19 cellular contexts compared by ENCODE assay signal in the genomic region with DNA sequence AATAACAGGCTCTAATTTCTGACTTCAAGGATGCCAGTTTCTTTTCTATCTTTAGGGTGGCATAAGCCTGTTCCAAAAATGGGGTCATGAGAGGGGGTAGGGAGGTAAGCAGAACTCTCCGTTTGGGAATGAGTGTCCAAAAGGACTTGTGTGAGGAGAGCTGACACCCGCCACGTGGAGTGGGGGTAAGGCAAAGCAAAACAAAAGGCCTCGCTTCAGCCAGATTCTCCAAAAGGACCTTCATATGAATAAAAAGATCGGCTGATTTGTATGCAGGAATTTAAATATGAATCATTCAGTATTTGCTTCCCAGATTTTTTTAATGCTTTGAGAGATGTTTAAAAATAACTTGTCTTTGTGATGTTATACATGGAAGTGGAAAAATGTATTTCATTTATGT. TPM values are rescaled to one million over a fixed set of nuclear protein-coding genes. Genes with fewer than 3 reads are reported as not detected.
DNase-seq lines count a peak whose midpoint lies in the region; ATAC-seq, FAIRE-seq and TF ChIP-seq lines count a peak whose summit lies in the region.
"Had no signal": no experiment of that assay in that cellular context is flagged by ENCODE, and none has a peak within 500 bp of the region (broad histone marks: within the 10 kb centered on the region; RNA-seq: fewer than 3 reads in every experiment).

No MANE protein-coding gene starts in this region.

- no peaks in the 10 kb centered on the region for H3K36me3 Mint-ChIP-seq in neural progenitor cell
- H3K36me3 Mint-ChIP-seq in activated T-cell treated with anti-CD3 and anti-CD28 coated beads, Interleukin-2, amount 50 U/mL, for 4 hours (ENCODE audit: insufficient read depth): no peaks in the 10 kb centered on the region
- H3K36me3 Mint-ChIP-seq: CD14-positive monocyte had no signal

- in situ Hi-C loops in HepG2 (cut with HindIII; ENCODE audit: extremely low pct_ligation_motif_present, low pct_unique_long_range_greater_than_20kb): no loop called here
- in situ Hi-C loops in astrocyte of the cerebellum (cut with HindIII; ENCODE audit: low sequenced_read_pairs): no loop called here

- H3K4me1 ChIP-seq in HepG2 (ENCODE audit: insufficient read depth, low read length) (no peaks in the 10 kb centered on the region), right lobe of liver (no peaks in the 10 kb centered on the region), neural progenitor cell (no peaks in the 10 kb centered on the region)
- H3K4me1 ChIP-seq: SJSA1 had no signal

- H3K9ac ChIP-seq in HepG2 (ENCODE audit: insufficient read depth, low read depth, low read length) (no peak overlapping the region), neural progenitor cell (no peak overlapping the region)

- no peaks in the 10 kb centered on the region for H4K20me1 ChIP-seq in HepG2 (ENCODE audit: insufficient read depth, low read length)
- H4K20me1 ChIP-seq in neural progenitor cell (ENCODE audit: low read depth): no peaks in the 10 kb centered on the region

- H3K27ac ChIP-seq in HepG2 (ENCODE audit: extremely low read length, insufficient read depth, low read length) (no peak overlapping the region), right lobe of liver (no peak overlapping the region), neural progenitor cell (no peak overlapping the region)
- H3K27ac ChIP-seq: 22Rv1, SJSA1 had no signal

- TF ChIP-seq CTCF in HepG2 (CRISPR knock-in tag; IDR thresholded peaks at IDR 0.05) (no peak), right lobe of liver (IDR thresholded peaks at IDR 0.05) (no peak), astrocyte of the cerebellum (IDR thresholded peaks at IDR 0.05; ENCODE audit: low read depth, low read length, missing control alignments) (no peak), neural progenitor cell (IDR thresholded peaks at IDR 0.05) (no peak)

- H3K27me3 ChIP-seq in HepG2 (ENCODE audit: control insufficient read depth in 1 of 2, insufficient read depth in 2 of 2, low read length in 2 of 2) (no peaks in the 10 kb centered on the region), right lobe of liver (no peaks in the 10 kb centered on the region), neural progenitor cell (no peaks in the 10 kb centered on the region)
- H3K27me3 ChIP-seq: SJSA1 had no signal

- no peak for TF ChIP-seq RAD21 in HepG2 (CRISPR knock-in tag; IDR thresholded peaks at IDR 0.05)

- TF ChIP-seq EP300 in HepG2 (IDR thresholded peaks at IDR 0.05; ENCODE audit: low read depth in 2 of 2, low read length in 2 of 2) (no peak), HepG2 (CRISPR knock-in tag; IDR thresholded peaks at IDR 0.05; ENCODE audit: borderline replicate concordance) (no peak)

- H3K79me2 ChIP-seq in HepG2 (ENCODE audit: insufficient read depth, low read length) (no peaks in the 10 kb centered on the region), neural progenitor cell (ENCODE audit: low read depth) (no peaks in the 10 kb centered on the region)

- H3K36me3 ChIP-seq in HepG2 (replicated peaks in 1 of 2; ENCODE audit: control insufficient read depth in 1 of 2, insufficient read depth in 2 of 2, low read length in 2 of 2) (no peaks in the 10 kb centered on the region), right lobe of liver (no peaks in the 10 kb centered on the region), neural progenitor cell (no peaks in the 10 kb centered on the region)
- H3K36me3 ChIP-seq: SJSA1 had no signal

- ATAC-seq in HepG2 (no peak), right lobe of liver (no peak)
- no peak for ATAC-seq in activated T-cell treated with anti-CD3 and anti-CD28 coated beads, Interleukin-2, amount 50 U/mL, for 4 hours
- ATAC-seq: HCT116 had no signal

- H3K4me3 Mint-ChIP-seq in neural progenitor cell: no peak overlapping the region
- H3K4me3 Mint-ChIP-seq in activated T-cell treated with anti-CD3 and anti-CD28 coated beads, Interleukin-2, amount 50 U/mL, for 4 hours: no peak overlapping the region
- H3K4me3 Mint-ChIP-seq: CD14-positive monocyte had no signal

- no peaks in the 10 kb centered on the region for H3K9me3 ChIP-seq in HepG2 (ENCODE audit: low read length)
- H3K9me3 ChIP-seq in right lobe of liver: no peaks in the 10 kb centered on the region
- H3K9me3 ChIP-seq in neural progenitor cell (ENCODE audit: low read depth): peaks cover 6% of the 10 kb centered on the region
- H3K9me3 ChIP-seq: SJSA1 had no signal

- BruUV-seq in HepG2 (replicated peaks; lab: Mats Ljungman, UMichigan): no TSS peak

- FAIRE-seq in HepG2 (lab: Jason Lieb, UNC): no peak

- H3K27ac Mint-ChIP-seq in neural progenitor cell: no peak overlapping the region
- H3K27ac Mint-ChIP-seq: CD14-positive monocyte had no signal

- H3F3A ChIP-seq in neural progenitor cell (ENCODE audit: low read depth): no peaks in the 10 kb centered on the region

- intact Hi-C loops in HepG2 (cut with micrococcal nuclease; ENCODE audit: unreplicated experiment): no loop called here
- intact Hi-C loops in right lobe of liver (cut with DNase I): no loop called here

- TF ChIP-seq POLR2A in HepG2 (IDR thresholded peaks at IDR 0.05; ENCODE audit: insufficient read depth in 1 of 2, low read depth in 2 of 2, low read length in 2 of 2): no peak
- TF ChIP-seq POLR2A in right lobe of liver (IDR thresholded peaks at IDR 0.05): no peak

- no peak for DNase-seq in HepG2 (ENCODE audit: low spot score)
- DNase-seq in right lobe of liver: no peak
- peak; percentile 19 for DNase-seq in astrocyte of the cerebellum (ENCODE audit: low read depth)
- DNase-seq in neural progenitor cell (ENCODE audit: low spot score): no peak
- no peak for DNase-seq in NCI-H1694 treated with DMSO at 0.1 percent for 48 hours (lab: John Stamatoyannopoulos, UW)
- no peak for DNase-seq in NCI-H2227 (lab: John Stamatoyannopoulos, UW; ENCODE audit: unreplicated experiment)
- DNase-seq in OCI-M1 (lab: John Stamatoyannopoulos, UW): no peak
- DNase-seq in activated T-cell treated with anti-CD3 and anti-CD28 coated beads, Interleukin-2, amount 50 U/mL, for 4 hours: no peak
- DNase-seq: DMS79 treated with DMSO at 0.1 percent for 48 hours, KG1, MV-4-11, NCI-H1417, NCI-H187 treated with DMSO at 0.1 percent for 48 hours, NCI-H226, NCI-H526 had no signal

- no peak overlapping the region for H3K4me2 ChIP-seq in HepG2 (ENCODE audit: low read depth, low read length)
- H3K4me2 ChIP-seq in neural progenitor cell: no peak overlapping the region

- H2AFZ ChIP-seq in HepG2 (ENCODE audit: low read length) (peak overlapping the region; percentile 5), neural progenitor cell (replicated peaks) (peak overlapping the region; percentile 57)

- POLR2A ChIA-PET in HepG2 (lab: Yijun Ruan, JAX): no interaction called here

- H3K4me1 Mint-ChIP-seq in neural progenitor cell: no peaks in the 10 kb centered on the region
- no peaks in the 10 kb centered on the region for H3K4me1 Mint-ChIP-seq in activated T-cell treated with anti-CD3 and anti-CD28 coated beads, Interleukin-2, amount 50 U/mL, for 4 hours (ENCODE audit: low read depth)
- H3K4me1 Mint-ChIP-seq: CD14-positive monocyte had no signal

- H3K9me3 Mint-ChIP-seq in neural progenitor cell: peaks cover 7% of the 10 kb centered on the region
- H3K9me3 Mint-ChIP-seq in activated T-cell treated with anti-CD3 and anti-CD28 coated beads, Interleukin-2, amount 50 U/mL, for 4 hours: peaks cover 7% of the 10 kb centered on the region

- no peaks in the 10 kb centered on the region for H3K27me3 Mint-ChIP-seq in neural progenitor cell (ENCODE audit: insufficient read depth, low read depth)
- H3K27me3 Mint-ChIP-seq in activated T-cell treated with anti-CD3 and anti-CD28 coated beads, Interleukin-2, amount 50 U/mL, for 4 hours (ENCODE audit: low read depth): no peaks in the 10 kb centered on the region

- H3K4me3 ChIP-seq in HepG2 (replicated peaks in 1 of 3; ENCODE audit: insufficient read depth in 1 of 3, low read depth in 2 of 3, low read length in 3 of 3) (no peak overlapping the region), right lobe of liver (no peak overlapping the region), astrocyte of the cerebellum (ENCODE audit: low read depth, low read length) (no peak overlapping the region), neural progenitor cell (no peak overlapping the region)
- H3K4me3 ChIP-seq: SJSA1 had no signal

- CTCF ChIA-PET in HepG2 (lab: Yijun Ruan, JAX; ENCODE audit: low intra/inter-chr PET ratio, low total read pairs): no interaction called here

- 3% methylated on average over 5 of the region's 5 CpGs for WGBS in HepG2 (ENCODE audit: low lambda C conversion rate)
- WGBS in right lobe of liver (ENCODE audit: insufficient coverage, low coverage, low lambda C conversion rate, missing lambda C conversion rate): 81% methylated on average over 5 of the region's 5 CpGs

RNA-seq across cellular contexts. Expression of a gene that starts 28.7 kb away (rescaled TPM):
- total RNA-seq in HepG2 (2016; rRNA removed; fragmentation: Illumina TruSeq; extraction: Trizol) (not detected in 2 replicates), right lobe of liver (under 1 TPM in 3 of 6 experiments, not detected in 3; 0.12 to 0.19 (median 0.18) TPM), neural progenitor cell (ENCODE audit: low replicate concordance) (0.09 and 0.46 TPM in 2 replicates)
- not detected in 2 replicates for total RNA-seq in HepG2 (2016; cell fraction: cytosol; rRNA removed; fragmentation: Illumina TruSeq; extraction: Trizol; ENCODE audit: low read depth)
- not detected in 2 replicates for total RNA-seq in HepG2 (2016; cell fraction: insoluble cytoplasmic fraction; rRNA removed; fragmentation: Illumina TruSeq; extraction: Trizol)
- not detected in 2 replicates for total RNA-seq in HepG2 (2016; cell fraction: membrane; rRNA removed; fragmentation: Illumina TruSeq; extraction: Trizol)
- not detected in 2 replicates for total RNA-seq in HepG2 (2016; cell fraction: nucleus; rRNA removed; fragmentation: Illumina TruSeq; extraction: Trizol)
- polyA plus RNA-seq in HepG2 (2011; rRNA removed): not detected in 2 replicates
- polyA plus RNA-seq in HepG2 (2011; cell fraction: cytosol; rRNA removed): not detected in 2 replicates
- polyA plus RNA-seq in HepG2 (2011; cell fraction: nucleus; rRNA removed): not detected in 2 replicates
- polyA plus RNA-seq in HepG2 (2012): not detected in 2 replicates
- polyA plus RNA-seq in HepG2 (2016; cell fraction: cytosol; fragmentation: Illumina TruSeq; extraction: Trizol; ENCODE audit: low read depth): not detected in 2 replicates
- polyA plus RNA-seq in HepG2 (2016; cell fraction: insoluble cytoplasmic fraction; fragmentation: Illumina TruSeq; extraction: Trizol; ENCODE audit: low read depth): not detected in 2 replicates
- not detected in 2 replicates for polyA plus RNA-seq in HepG2 (2016; cell fraction: membrane; fragmentation: Illumina TruSeq; extraction: Trizol; ENCODE audit: low read depth)
- polyA plus RNA-seq in HepG2 (2016; cell fraction: nucleus; fragmentation: Illumina TruSeq; extraction: Trizol; ENCODE audit: insufficient read depth, low read depth): not detected in 2 replicates
- polyA minus RNA-seq in HepG2 (2011; rRNA and poly(A)+ RNA removed; ENCODE audit: low replicate concordance): not detected in 2 replicates
- not detected in 2 replicates for polyA minus RNA-seq in HepG2 (2011; cell fraction: cytosol; rRNA and poly(A)+ RNA removed)
- not detected in 2 replicates for polyA minus RNA-seq in HepG2 (2011; cell fraction: nucleus; rRNA and poly(A)+ RNA removed)
- not detected for total RNA-seq in activated T-cell treated with anti-CD3 and anti-CD28 coated beads, Interleukin-2, amount 50 U/mL, for 4 hours
- polyA plus RNA-seq: CD14-positive monocyte had no signal
